ENCODE assay signal across 9 cellular contexts in genomic region chr18:34248727-34249126, GRCh38. TPM values are rescaled to one million over a fixed set of nuclear protein-coding genes. Genes with fewer than 3 reads are reported as not detected.
"Had no signal": no experiment of that assay in that cellular context is flagged by ENCODE, and none has a peak within 500 bp of the region (broad histone marks: within the 10 kb centered on the region; RNA-seq: fewer than 3 reads in every experiment).

No MANE protein-coding gene starts in this region.

- H2AFZ ChIP-seq: GM23248 had no signal

- H3K27ac Mint-ChIP-seq: H9 had no signal

- H3K4me2 ChIP-seq: KMS-11 had no signal

- H3K27ac ChIP-seq: GM23248, KMS-11 had no signal

- H3K4me3 Mint-ChIP-seq: H9 had no signal

- DNase-seq: GM23248, GOT3, H9, HCEC 1CT, KBM-7 had no signal

- H3K9ac ChIP-seq: GM23248, KMS-11 had no signal

- FAIRE-seq: H54, HTR-8/SVneo had no signal

- H3K4me3 ChIP-seq: GM23248 had no signal

RNA-seq across cellular contexts. Expression of gene NOL4, which starts 24.0 kb away (rescaled TPM):
- total RNA-seq: GM23248, HT-29 had no signal
- polyA plus RNA-seq: GM23248 had no signal
